1 cellular context compared by ENCODE assay signal in the genomic region with DNA sequence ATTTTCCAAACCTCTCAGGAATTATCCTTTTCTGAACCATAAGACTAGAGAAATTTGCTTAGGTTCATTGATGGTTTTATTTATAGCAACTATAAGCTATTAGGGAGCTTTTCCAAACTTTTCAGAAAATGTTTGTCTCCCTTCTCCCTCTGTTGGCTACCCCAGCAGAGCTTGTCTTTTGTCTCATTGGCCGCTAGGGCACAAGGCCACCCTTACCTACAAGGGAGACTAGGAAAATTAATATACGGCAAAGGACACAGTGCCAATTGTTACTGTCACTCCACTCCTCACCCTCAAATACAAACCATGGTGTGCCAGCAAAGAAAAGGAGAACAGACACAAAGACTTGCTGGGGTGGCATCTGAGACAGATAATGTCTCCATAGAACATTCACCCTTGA.
TF ChIP-seq lines count a peak whose summit lies in the region.

No MANE protein-coding gene starts in this region.

TF ChIP-seq in HCT116, 20 proteins besides CTCF, POLR2A, EP300 and RAD21 (continued from another document):
- TF ChIP-seq, protein P1, sequence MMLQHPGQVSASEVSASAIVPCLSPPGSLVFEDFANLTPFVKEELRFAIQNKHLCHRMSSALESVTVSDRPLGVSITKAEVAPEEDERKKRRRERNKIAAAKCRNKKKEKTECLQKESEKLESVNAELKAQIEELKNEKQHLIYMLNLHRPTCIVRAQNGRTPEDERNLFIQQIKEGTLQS (IDR thresholded peaks at IDR 0.05) = no peak
- no peak for TF ChIP-seq JUND (IDR thresholded peaks at IDR 0.05)
TF ChIP-seq in HCT116: peak in this region for 0.
